In genomic region chr17:64236827-64237403, GRCh38 we compare ENCODE assay signal across 11 cellular contexts. TPM values are rescaled to one million over a fixed set of nuclear protein-coding genes. Genes with fewer than 3 reads are reported as not detected.
DNase-seq lines count a peak whose midpoint lies in the region; ATAC-seq and TF ChIP-seq lines count a peak whose summit lies in the region.
"Had no signal": no experiment of that assay in that cellular context is flagged by ENCODE, and none has a peak within 500 bp of the region (broad histone marks: within the 10 kb centered on the region; RNA-seq: fewer than 3 reads in every experiment).

No MANE protein-coding gene starts in this region.

- POLR2A ChIA-PET in WTC11 (lab: Charles Lee), result interaction anchor here (0.5 to 0.6 kb wide), 3 partner anchors 10 to 43 kb away, joined by 3 to 8 read pairs (median 4); no protein-coding TSS in a partner anchor

- no peaks in the 10 kb centered on the region for H3K27me3 ChIP-seq in right lobe of liver

- H3K9me3 ChIP-seq in right lobe of liver, result no peaks in the 10 kb centered on the region
- H3K9me3 ChIP-seq: thoracic aorta had no signal

- no peak for TF ChIP-seq CTCF in WTC11 (IDR thresholded peaks at IDR 0.05)
- peak in 3 of 4 donors; percentile 12 to 21 (median 16) for TF ChIP-seq CTCF in right lobe of liver (IDR thresholded peaks at IDR 0.05)

- H3K27ac Mint-ChIP-seq in WTC11, result peak overlapping the region; percentile 21
- H3K27ac Mint-ChIP-seq: activated naive CD8-positive, alpha-beta T cell treated with anti-CD3 and anti-CD28 coated beads, Interleukin-2, amount 10 ng/mL, durations not matched to agents 7 days and 5 days had no signal

- WGBS in right lobe of liver (ENCODE audit: insufficient coverage, low coverage, low lambda C conversion rate, missing lambda C conversion rate), result 70% methylated on average over 9 of the region's 9 CpGs

- no peak overlapping the region for H3K4me3 ChIP-seq in right lobe of liver
- H3K4me3 ChIP-seq: thoracic aorta had no signal

- no peak overlapping the region for H3K4me3 Mint-ChIP-seq in WTC11
- H3K4me3 Mint-ChIP-seq: activated naive CD8-positive, alpha-beta T cell treated with anti-CD3 and anti-CD28 coated beads, Interleukin-2, amount 10 ng/mL, durations not matched to agents 7 days and 5 days had no signal

- TF ChIP-seq POLR2A in right lobe of liver (IDR thresholded peaks at IDR 0.05), result no peak

- H3K4me1 ChIP-seq in right lobe of liver, result peaks cover 0 to 12% (median 0%) of the 10 kb centered on the region in 4 donors

- H3K36me3 ChIP-seq in right lobe of liver, result no peaks in the 10 kb centered on the region
- H3K36me3 ChIP-seq: thoracic aorta had no signal

- H3K27me3 Mint-ChIP-seq in WTC11 (ENCODE audit: low read depth), result no peaks in the 10 kb centered on the region
- H3K27me3 Mint-ChIP-seq: activated naive CD8-positive, alpha-beta T cell treated with anti-CD3 and anti-CD28 coated beads, Interleukin-2, amount 10 ng/mL, durations not matched to agents 7 days and 5 days had no signal

- intact Hi-C loops in right lobe of liver (cut with DNase I), result no loop called here

- H3K4me1 Mint-ChIP-seq in WTC11, result peaks cover 41% of the 10 kb centered on the region

- in situ Hi-C loops in KBM-7 (cut with MboI; ENCODE audit: low pct_unique_long_range_greater_than_20kb, low sequenced_read_pairs), result no loop called here

- no peak overlapping the region for H3K27ac ChIP-seq in right lobe of liver
- H3K27ac ChIP-seq: thoracic aorta had no signal

- ATAC-seq in WTC11 (peak; percentile 84), right lobe of liver (peak in 2 of 4 donors; percentile 23 to 30), HG03175 (IDR thresholded peaks at IDR 0.05; ENCODE audit: unreplicated experiment) (no peak)

- DNase-seq in CD1c-positive myeloid dendritic cell (ENCODE audit: extremely low spot score) (peak; percentile 25), KBM-7 (peak; percentile 43), WTC11 (ENCODE audit: low spot score) (no peak), right lobe of liver (no peak), inferior parietal cortex (ENCODE audit: extremely low spot score) (no peak)
- no peak for DNase-seq in activated CD8-positive, alpha-beta memory T cell treated with anti-CD3 and anti-CD28 coated beads, Interleukin-2, amount 50 U/mL, for 48 hours
- no peak for DNase-seq in activated naive CD4-positive, alpha-beta T cell treated with anti-CD3 and anti-CD28 coated beads, Interleukin-2, amount 50 U/mL, for 16 hours
- DNase-seq: activated naive CD8-positive, alpha-beta T cell treated with anti-CD3 and anti-CD28 coated beads, Interleukin-2, amount 10 ng/mL, durations not matched to agents 7 days and 5 days; hypothalamus had no signal

- CTCF ChIA-PET in WTC11 (lab: Charles Lee), result interaction anchor here (0.9 to 2.3 kb wide), 21 partner anchors 9 to 299 kb away, joined by 3 to 12 read pairs (median 4); no protein-coding TSS in a partner anchor

- H3K36me3 Mint-ChIP-seq in WTC11, result no peaks in the 10 kb centered on the region

- no peaks in the 10 kb centered on the region for H3K9me3 Mint-ChIP-seq in WTC11
- H3K9me3 Mint-ChIP-seq: activated naive CD8-positive, alpha-beta T cell treated with anti-CD3 and anti-CD28 coated beads, Interleukin-2, amount 10 ng/mL, durations not matched to agents 7 days and 5 days had no signal

TF ChIP-seq in WTC11, 78 proteins besides CTCF, POLR2A, EP300 and RAD21 (continues in another document):
- no peak for TF ChIP-seq ARID4B (CRISPR knock-in tag; IDR thresholded peaks at IDR 0.05; ENCODE audit: borderline replicate concordance)
- TF ChIP-seq ATF2 (CRISPR knock-in tag; IDR thresholded peaks at IDR 0.05; ENCODE audit: borderline replicate concordance, low read depth), result no peak
- no peak for TF ChIP-seq FOXK1 (CRISPR knock-in tag; IDR thresholded peaks at IDR 0.05)
- TF ChIP-seq ATF1 (CRISPR knock-in tag; IDR thresholded peaks at IDR 0.05), result no peak
- no peak for TF ChIP-seq CDX4 (CRISPR knock-in tag; IDR thresholded peaks at IDR 0.05; ENCODE audit: borderline replicate concordance)
- TF ChIP-seq CBFB (CRISPR knock-in tag; IDR thresholded peaks at IDR 0.05; ENCODE audit: low read depth), result no peak
- no peak for TF ChIP-seq ZNF263 (CRISPR knock-in tag; IDR thresholded peaks at IDR 0.05; ENCODE audit: low read depth)
- no peak for TF ChIP-seq ZNF219 (CRISPR knock-in tag; IDR thresholded peaks at IDR 0.05; ENCODE audit: borderline replicate concordance)
- no peak for TF ChIP-seq NR3C1 (CRISPR knock-in tag; conservative IDR thresholded peaks at IDR 0.05; ENCODE audit: low read depth)
- no peak for TF ChIP-seq PRRX2 (CRISPR knock-in tag; IDR thresholded peaks at IDR 0.05)
- no peak for TF ChIP-seq ZNF416 (CRISPR knock-in tag; IDR thresholded peaks at IDR 0.05)
- TF ChIP-seq NFATC4 (CRISPR knock-in tag; IDR thresholded peaks at IDR 0.05), result no peak
- no peak for TF ChIP-seq ETV6 (CRISPR knock-in tag; IDR thresholded peaks at IDR 0.05)
- TF ChIP-seq USF1 (CRISPR knock-in tag; IDR thresholded peaks at IDR 0.05), result no peak
- TF ChIP-seq FOXJ3 (CRISPR knock-in tag; IDR thresholded peaks at IDR 0.05; ENCODE audit: borderline replicate concordance), result no peak
- no peak for TF ChIP-seq ZNF425 (CRISPR knock-in tag; conservative IDR thresholded peaks at IDR 0.05)
- TF ChIP-seq JUN (CRISPR knock-in tag; IDR thresholded peaks at IDR 0.05), result no peak

RNA-seq across cellular contexts. Expression of gene TEX2, which starts 26.1 kb away (rescaled TPM):
- total RNA-seq in WTC11 (2021) (10.8 to 13.3 TPM (median 12.2 TPM) in 3 replicates), right lobe of liver (10 to 100 TPM; 29.1 to 46.6 (median 33.7) TPM)

Comparison
In these comparisons a context has a peak if more than half of its experiments do, and no peak if none do; other contexts are left out.
1. DNase-seq: peak in CD1c-positive myeloid dendritic cell (single experiment) and KBM-7 (single experiment); none in WTC11 (single experiment), right lobe of liver (0 of 3), inferior parietal cortex (single experiment), activated CD8-positive, alpha-beta memory T cell treated with anti-CD3 and anti-CD28 coated beads, Interleukin-2, amount 50 U/mL, for 48 hours (single experiment) and activated naive CD4-positive, alpha-beta T cell treated with anti-CD3 and anti-CD28 coated beads, Interleukin-2, amount 50 U/mL, for 16 hours (single experiment).